16 cellular contexts compared by ENCODE assay signal in genomic region chr14:96662116-96662901, GRCh38.
DNase-seq lines count a peak whose midpoint lies in the region; ATAC-seq, FAIRE-seq and TF ChIP-seq lines count a peak whose summit lies in the region.
"Had no signal": no experiment of that assay in that cellular context is flagged by ENCODE, and none has a peak within 500 bp of the region (broad histone marks: within the 10 kb centered on the region; RNA-seq: fewer than 3 reads in every experiment).

No MANE protein-coding gene starts in this region.

- POLR2A ChIA-PET in HEK293T (lab: Yijun Ruan, JAX): no interaction called here

- peaks cover 8% of the 10 kb centered on the region for H3K27me3 Mint-ChIP-seq in endothelial cell (ENCODE audit: unreplicated experiment)
- peaks cover 36% of the 10 kb centered on the region for H3K27me3 Mint-ChIP-seq in activated CD4-positive, alpha-beta T cell treated with anti-CD3 and anti-CD28 coated beads, Interleukin-2, amount 10 ng/mL, durations not matched to agents 24 days and 14 days

- no peaks in the 10 kb centered on the region for H3K4me1 Mint-ChIP-seq in endothelial cell (ENCODE audit: unreplicated experiment)
- no peaks in the 10 kb centered on the region for H3K4me1 Mint-ChIP-seq in activated CD4-positive, alpha-beta T cell treated with anti-CD3 and anti-CD28 coated beads, Interleukin-2, amount 10 ng/mL, durations not matched to agents 24 days and 14 days
- H3K4me1 Mint-ChIP-seq: activated T-helper 17 cell treated with anti-CD3 and anti-CD28 coated beads, Interleukin-2, amount 50 U/mL, for 72 hours had no signal

- peak overlapping the region in 2 of 4 donors; percentile 22 to 33 for H3K27ac ChIP-seq in pancreas
- H3K27ac ChIP-seq: BLaER1 treated with 17β-estradiol and CSF1 and Interleukin-3, amounts not matched to agents 10 nM and 100 nM; epithelial cell of prostate; spleen; stomach had no signal

- H3K9me3 Mint-ChIP-seq in endothelial cell (ENCODE audit: unreplicated experiment): no peaks in the 10 kb centered on the region
- peaks cover 4% of the 10 kb centered on the region for H3K9me3 Mint-ChIP-seq in activated CD4-positive, alpha-beta T cell treated with anti-CD3 and anti-CD28 coated beads, Interleukin-2, amount 10 ng/mL, durations not matched to agents 24 days and 14 days

- no peaks in the 10 kb centered on the region for H3K9me3 ChIP-seq in pancreas

- FAIRE-seq in pancreas (lab: Jason Lieb, UNC): no peak

- ATAC-seq in pancreas (peak; percentile 78 to 87 (median 82)), GM18498 (IDR thresholded peaks at IDR 0.05; ENCODE audit: unreplicated experiment) (no peak)
- ATAC-seq: activated CD8-positive, alpha-beta T cell treated with anti-CD3 and anti-CD28 coated beads for 36 hours; activated T-helper 17 cell treated with anti-CD3 and anti-CD28 coated beads, Interleukin-2, amount 50 U/mL, for 72 hours; PC-3 had no signal

- WGBS in pancreas, 2 donors: 21% methylated on average over 14 of the region's 14 CpGs

- no peak overlapping the region for H3K4me3 Mint-ChIP-seq in endothelial cell (ENCODE audit: unreplicated experiment)
- H3K4me3 Mint-ChIP-seq in activated CD4-positive, alpha-beta T cell treated with anti-CD3 and anti-CD28 coated beads, Interleukin-2, amount 10 ng/mL, durations not matched to agents 24 days and 14 days: no peak overlapping the region
- H3K4me3 Mint-ChIP-seq: activated CD8-positive, alpha-beta T cell treated with anti-CD3 and anti-CD28 coated beads for 36 hours; activated T-helper 17 cell treated with anti-CD3 and anti-CD28 coated beads, Interleukin-2, amount 50 U/mL, for 72 hours had no signal

- no peaks in the 10 kb centered on the region for H3K36me3 ChIP-seq in pancreas
- H3K36me3 ChIP-seq: BLaER1 treated with 17β-estradiol and CSF1 and Interleukin-3, amounts not matched to agents 10 nM and 100 nM; spleen; stomach had no signal

- TF ChIP-seq CTCF in pancreas (IDR thresholded peaks at IDR 0.05) (no peak), endothelial cell (IDR thresholded peaks at IDR 0.05; ENCODE audit: unreplicated experiment) (no peak)

- no peak overlapping the region for H3K4me3 ChIP-seq in pancreas
- H3K4me3 ChIP-seq: BLaER1 treated with 17β-estradiol and CSF1 and Interleukin-3, amounts not matched to agents 10 nM and 100 nM; spleen; stomach had no signal

- intact Hi-C loops in pancreas (cut with DNase I): no loop called here
- intact Hi-C loops in activated CD4-positive, alpha-beta T cell treated with anti-CD3 and anti-CD28 coated beads, Interleukin-2, amount 10 ng/mL, durations not matched to agents 24 days and 14 days (cut with micrococcal nuclease): no loop called here

- CTCF ChIA-PET in HEK293T (lab: Yijun Ruan, JAX): no interaction called here

- H3K27ac Mint-ChIP-seq in endothelial cell (ENCODE audit: unreplicated experiment): no peak overlapping the region
- no peak overlapping the region for H3K27ac Mint-ChIP-seq in activated CD4-positive, alpha-beta T cell treated with anti-CD3 and anti-CD28 coated beads, Interleukin-2, amount 10 ng/mL, durations not matched to agents 24 days and 14 days
- H3K27ac Mint-ChIP-seq: activated CD8-positive, alpha-beta T cell treated with anti-CD3 and anti-CD28 coated beads for 36 hours; activated T-helper 17 cell treated with anti-CD3 and anti-CD28 coated beads, Interleukin-2, amount 50 U/mL, for 72 hours had no signal

- H3K36me3 Mint-ChIP-seq in endothelial cell (ENCODE audit: low read depth, unreplicated experiment): no peaks in the 10 kb centered on the region
- H3K36me3 Mint-ChIP-seq in activated CD4-positive, alpha-beta T cell treated with anti-CD3 and anti-CD28 coated beads, Interleukin-2, amount 10 ng/mL, durations not matched to agents 24 days and 14 days (ENCODE audit: low read depth): no peaks in the 10 kb centered on the region

- H3K4me1 ChIP-seq in pancreas: peaks cover 0 to 6% (median 0%) of the 10 kb centered on the region in 3 donors
- H3K4me1 ChIP-seq: spleen, stomach had no signal

- H3K27me3 ChIP-seq in pancreas: no peaks in the 10 kb centered on the region
- H3K27me3 ChIP-seq: BLaER1 treated with 17β-estradiol and CSF1 and Interleukin-3, amounts not matched to agents 10 nM and 100 nM had no signal

- DNase-seq in HEK293T (ENCODE audit: extremely low spot score) (no peak), NCI-H2227 treated with DMSO at 0.1 percent for 48 hours (lab: John Stamatoyannopoulos, UW) (peak; percentile 86), erythroblast (lab: John Stamatoyannopoulos, UW) (peak; percentile 17 to 50), pancreas (peak in 1 of 6 donors; percentile 9), activated T-cell treated with anti-CD3 and anti-CD28 coated beads for 4 hours (no peak), endothelial cell (ENCODE audit: low spot score) (no peak)
- no peak for DNase-seq in activated CD4-positive, alpha-beta T cell treated with anti-CD3 and anti-CD28 coated beads, Interleukin-2, amount 10 ng/mL, durations not matched to agents 24 days and 14 days
- DNase-seq: activated CD8-positive, alpha-beta T cell treated with anti-CD3 and anti-CD28 coated beads for 36 hours; kidney glomerular epithelial cell; PC-3; spleen; stomach had no signal

- TF ChIP-seq POLR2A in erythroblast (IDR thresholded peaks at IDR 0.05; ENCODE audit: low read length): no peak

TF ChIP-seq in HEK293T, 16 proteins besides CTCF, POLR2A, EP300 and RAD21:
- TF ChIP-seq ZNF384 (IDR thresholded peaks at IDR 0.05) (no peak), SUZ12 (IDR thresholded peaks at IDR 0.05) (no peak), CTBP1 (IDR thresholded peaks at IDR 0.05; ENCODE audit: borderline replicate concordance) (no peak)
- TF ChIP-seq, protein P1, sequence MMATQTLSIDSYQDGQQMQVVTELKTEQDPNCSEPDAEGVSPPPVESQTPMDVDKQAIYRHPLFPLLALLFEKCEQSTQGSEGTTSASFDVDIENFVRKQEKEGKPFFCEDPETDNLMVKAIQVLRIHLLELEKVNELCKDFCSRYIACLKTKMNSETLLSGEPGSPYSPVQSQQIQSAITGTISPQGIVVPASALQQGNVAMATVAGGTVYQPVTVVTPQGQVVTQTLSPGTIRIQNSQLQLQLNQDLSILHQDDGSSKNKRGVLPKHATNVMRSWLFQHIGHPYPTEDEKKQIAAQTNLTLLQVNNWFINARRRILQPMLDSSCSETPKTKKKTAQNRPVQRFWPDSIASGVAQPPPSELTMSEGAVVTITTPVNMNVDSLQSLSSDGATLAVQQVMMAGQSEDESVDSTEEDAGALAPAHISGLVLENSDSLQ (IDR thresholded peaks at IDR 0.05): peak; percentile 38
TF ChIP-seq in HEK293T: peak in this region for 1.

Comparison
In these comparisons a context has a peak if more than half of its experiments do, and no peak if none do; other contexts are left out.
1. DNase-seq: peak in NCI-H2227 treated with DMSO at 0.1 percent for 48 hours (single experiment) and erythroblast (2 of 2); none in HEK293T (single experiment), activated T-cell treated with anti-CD3 and anti-CD28 coated beads for 4 hours (single experiment), endothelial cell (single experiment) and activated CD4-positive, alpha-beta T cell treated with anti-CD3 and anti-CD28 coated beads, Interleukin-2, amount 10 ng/mL, durations not matched to agents 24 days and 14 days (single experiment).